ENCODE assay signal across 1 cellular context in the genomic region with DNA sequence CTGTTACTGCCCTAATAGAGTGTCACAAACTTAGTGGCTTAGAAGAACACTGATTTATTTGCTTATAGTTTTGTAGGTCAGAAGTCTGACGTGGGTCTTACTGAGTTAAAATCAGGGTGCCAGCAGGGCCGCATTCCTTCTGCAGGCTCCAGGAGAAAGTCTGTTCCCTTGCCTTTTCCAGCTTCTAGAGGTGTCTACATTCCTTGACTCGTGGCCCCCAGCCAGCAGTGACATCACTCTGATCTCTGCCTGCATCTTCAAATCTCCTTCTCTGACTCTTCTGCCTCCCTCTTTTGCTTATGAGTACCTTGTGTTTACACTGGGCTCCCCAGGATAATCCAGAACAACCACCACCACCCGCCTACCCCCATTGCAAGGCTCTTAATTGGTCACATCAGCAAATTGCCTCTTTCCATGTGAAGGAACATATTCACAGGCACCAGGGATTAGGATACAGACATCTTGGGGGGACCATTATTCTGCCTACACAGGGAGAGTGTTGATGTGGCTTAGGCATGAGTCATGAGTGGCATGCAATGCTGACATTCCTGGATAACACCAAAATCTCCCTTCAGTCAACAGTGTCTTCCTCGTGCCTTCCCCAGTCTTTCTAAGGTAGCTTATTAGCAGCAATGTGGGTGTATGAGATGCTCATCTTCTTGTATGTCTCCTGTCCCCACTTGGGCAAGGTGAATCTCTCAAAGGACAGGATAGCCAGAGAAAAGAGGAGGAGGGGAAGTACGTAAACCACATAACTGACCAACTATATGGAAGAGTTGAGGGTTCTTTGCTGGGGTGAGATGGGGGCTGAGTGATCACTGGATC.
TF ChIP-seq lines count a peak whose summit lies in the region.

No MANE protein-coding gene starts in this region.

TF ChIP-seq in HCT116, 20 proteins besides CTCF, POLR2A, EP300 and RAD21:
- TF ChIP-seq, protein P1, sequence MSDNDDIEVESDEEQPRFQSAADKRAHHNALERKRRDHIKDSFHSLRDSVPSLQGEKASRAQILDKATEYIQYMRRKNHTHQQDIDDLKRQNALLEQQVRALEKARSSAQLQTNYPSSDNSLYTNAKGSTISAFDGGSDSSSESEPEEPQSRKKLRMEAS (IDR thresholded peaks at IDR 0.05) = no peak
- TF ChIP-seq, protein P2, sequence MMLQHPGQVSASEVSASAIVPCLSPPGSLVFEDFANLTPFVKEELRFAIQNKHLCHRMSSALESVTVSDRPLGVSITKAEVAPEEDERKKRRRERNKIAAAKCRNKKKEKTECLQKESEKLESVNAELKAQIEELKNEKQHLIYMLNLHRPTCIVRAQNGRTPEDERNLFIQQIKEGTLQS (IDR thresholded peaks at IDR 0.05) = no peak
- TF ChIP-seq ELF1 (IDR thresholded peaks at IDR 0.05; ENCODE audit: borderline replicate concordance, low read depth) (no peak), POLR2AphosphoS5 (IDR thresholded peaks at IDR 0.05; ENCODE audit: low read depth, low read length) (no peak), SRF (IDR thresholded peaks at IDR 0.05; ENCODE audit: low read depth) (no peak), TCF7L2 (IDR thresholded peaks at IDR 0.05; ENCODE audit: borderline replicate concordance, extremely low read depth, insufficient read depth, insufficient read length) (no peak), EZH2phosphoT487 (IDR thresholded peaks at IDR 0.05; ENCODE audit: borderline replicate concordance) (no peak), SP1 (IDR thresholded peaks at IDR 0.05; ENCODE audit: low read depth) (no peak), JUND (IDR thresholded peaks at IDR 0.05) (no peak), FOSL1 (IDR thresholded peaks at IDR 0.05; ENCODE audit: low read depth) (no peak), CEBPB (IDR thresholded peaks at IDR 0.05; ENCODE audit: low read depth) (no peak), ZFX (IDR thresholded peaks at IDR 0.05) (no peak), EGR1 (IDR thresholded peaks at IDR 0.05; ENCODE audit: low read depth) (no peak), EZH2 (IDR thresholded peaks at IDR 0.05) (no peak), SIN3A (IDR thresholded peaks at IDR 0.05; ENCODE audit: low read depth) (no peak), YY1 (IDR thresholded peaks at IDR 0.05; ENCODE audit: extremely low read depth, insufficient replicate concordance, low read depth, low read length) (no peak)
- TF ChIP-seq, protein P3, sequence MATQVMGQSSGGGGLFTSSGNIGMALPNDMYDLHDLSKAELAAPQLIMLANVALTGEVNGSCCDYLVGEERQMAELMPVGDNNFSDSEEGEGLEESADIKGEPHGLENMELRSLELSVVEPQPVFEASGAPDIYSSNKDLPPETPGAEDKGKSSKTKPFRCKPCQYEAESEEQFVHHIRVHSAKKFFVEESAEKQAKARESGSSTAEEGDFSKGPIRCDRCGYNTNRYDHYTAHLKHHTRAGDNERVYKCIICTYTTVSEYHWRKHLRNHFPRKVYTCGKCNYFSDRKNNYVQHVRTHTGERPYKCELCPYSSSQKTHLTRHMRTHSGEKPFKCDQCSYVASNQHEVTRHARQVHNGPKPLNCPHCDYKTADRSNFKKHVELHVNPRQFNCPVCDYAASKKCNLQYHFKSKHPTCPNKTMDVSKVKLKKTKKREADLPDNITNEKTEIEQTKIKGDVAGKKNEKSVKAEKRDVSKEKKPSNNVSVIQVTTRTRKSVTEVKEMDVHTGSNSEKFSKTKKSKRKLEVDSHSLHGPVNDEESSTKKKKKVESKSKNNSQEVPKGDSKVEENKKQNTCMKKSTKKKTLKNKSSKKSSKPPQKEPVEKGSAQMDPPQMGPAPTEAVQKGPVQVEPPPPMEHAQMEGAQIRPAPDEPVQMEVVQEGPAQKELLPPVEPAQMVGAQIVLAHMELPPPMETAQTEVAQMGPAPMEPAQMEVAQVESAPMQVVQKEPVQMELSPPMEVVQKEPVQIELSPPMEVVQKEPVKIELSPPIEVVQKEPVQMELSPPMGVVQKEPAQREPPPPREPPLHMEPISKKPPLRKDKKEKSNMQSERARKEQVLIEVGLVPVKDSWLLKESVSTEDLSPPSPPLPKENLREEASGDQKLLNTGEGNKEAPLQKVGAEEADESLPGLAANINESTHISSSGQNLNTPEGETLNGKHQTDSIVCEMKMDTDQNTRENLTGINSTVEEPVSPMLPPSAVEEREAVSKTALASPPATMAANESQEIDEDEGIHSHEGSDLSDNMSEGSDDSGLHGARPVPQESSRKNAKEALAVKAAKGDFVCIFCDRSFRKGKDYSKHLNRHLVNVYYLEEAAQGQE (IDR thresholded peaks at IDR 0.05; ENCODE audit: low read depth) = no peak
- TF ChIP-seq, protein P4, sequence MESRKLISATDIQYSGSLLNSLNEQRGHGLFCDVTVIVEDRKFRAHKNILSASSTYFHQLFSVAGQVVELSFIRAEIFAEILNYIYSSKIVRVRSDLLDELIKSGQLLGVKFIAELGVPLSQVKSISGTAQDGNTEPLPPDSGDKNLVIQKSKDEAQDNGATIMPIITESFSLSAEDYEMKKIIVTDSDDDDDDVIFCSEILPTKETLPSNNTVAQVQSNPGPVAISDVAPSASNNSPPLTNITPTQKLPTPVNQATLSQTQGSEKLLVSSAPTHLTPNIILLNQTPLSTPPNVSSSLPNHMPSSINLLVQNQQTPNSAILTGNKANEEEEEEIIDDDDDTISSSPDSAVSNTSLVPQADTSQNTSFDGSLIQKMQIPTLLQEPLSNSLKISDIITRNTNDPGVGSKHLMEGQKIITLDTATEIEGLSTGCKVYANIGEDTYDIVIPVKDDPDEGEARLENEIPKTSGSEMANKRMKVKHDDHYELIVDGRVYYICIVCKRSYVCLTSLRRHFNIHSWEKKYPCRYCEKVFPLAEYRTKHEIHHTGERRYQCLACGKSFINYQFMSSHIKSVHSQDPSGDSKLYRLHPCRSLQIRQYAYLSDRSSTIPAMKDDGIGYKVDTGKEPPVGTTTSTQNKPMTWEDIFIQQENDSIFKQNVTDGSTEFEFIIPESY (IDR thresholded peaks at IDR 0.05; ENCODE audit: extremely low read depth, insufficient replicate concordance, low read length) = no peak
